ENCODE assay signal across 32 cellular contexts in genomic region chr2:32272279-32272678, GRCh38. TPM values are rescaled to one million over a fixed set of nuclear protein-coding genes. Genes with fewer than 3 reads are reported as not detected.
"Had no signal": no experiment of that assay in that cellular context is flagged by ENCODE, and none has a peak within 500 bp of the region (broad histone marks: within the 10 kb centered on the region; RNA-seq: fewer than 3 reads in every experiment).

No MANE protein-coding gene starts in this region.

- H3K4me3 Mint-ChIP-seq: dendritic cell treated with granulocyte-macrophage colony-stimulating factor and Interleukin-4, amounts not matched to agents 40 ng/mL and 50 ng/mL, for 4 days; endodermal cell; memory B cell; natural killer cell had no signal

- H3K27ac ChIP-seq: colonic mucosa, epithelial cell of prostate, foreskin keratinocyte, gastroesophageal sphincter, heart right ventricle, lower lobe of right lung, ovary, psoas muscle, skin epidermis, spleen, stomach, thyroid gland had no signal

- H3K9me3 ChIP-seq: colonic mucosa, gastroesophageal sphincter, heart right ventricle, lower lobe of right lung, ovary, psoas muscle, spleen, stomach, thyroid gland had no signal

- H3K27me3 ChIP-seq: colonic mucosa, foreskin keratinocyte, ovary, spleen, thyroid gland had no signal

- H3K4me1 ChIP-seq: colonic mucosa, foreskin keratinocyte had no signal

- H3K27me3 Mint-ChIP-seq: memory B cell had no signal

- ATAC-seq: esophagus mucosa, foreskin keratinocyte, gastroesophageal sphincter, heart right ventricle, left ventricle myocardium superior, lower lobe of right lung, natural killer cell, psoas muscle, right cardiac atrium had no signal

- H3K4me3 ChIP-seq: colonic mucosa, gastroesophageal sphincter, heart right ventricle, lower lobe of right lung, ovary, psoas muscle, skin epidermis, spleen, stomach, thyroid gland had no signal

- DNase-seq: colonic mucosa; effector CD8-positive, alpha-beta T cell; endodermal cell; foreskin keratinocyte; glutamatergic neuron; heart right ventricle; hippocampal formation; left ventricle myocardium superior; lower lobe of right lung; natural killer cell; occipital lobe; ovary; posterior cingulate gyrus; psoas muscle; right cardiac atrium; spleen; stimulated activated CD4-positive, alpha-beta T cell treated with anti-CD3 and anti-CD28 coated beads, Interleukin-4, amount 100 ng/mL, for 1 hour; stimulated activated CD8-positive, alpha-beta memory T cell treated with anti-CD3 and anti-CD28 coated beads, Interleukin-4, amount 100 ng/mL, for 48 hours; stimulated activated naive CD4-positive, alpha-beta T cell treated with Interleukin-2 at 50 U/mL for 16 hours; stomach; thyroid gland; trophoblast cell had no signal

- H3K36me3 ChIP-seq: colonic mucosa, gastroesophageal sphincter, heart right ventricle, lower lobe of right lung, ovary, spleen, stomach, thyroid gland had no signal

- H3K36me3 Mint-ChIP-seq: memory B cell, natural killer cell had no signal

- H3K27ac Mint-ChIP-seq: dendritic cell treated with granulocyte-macrophage colony-stimulating factor and Interleukin-4, amounts not matched to agents 40 ng/mL and 50 ng/mL, for 4 days; endodermal cell; memory B cell; natural killer cell had no signal

- H3K9me3 Mint-ChIP-seq: dendritic cell treated with granulocyte-macrophage colony-stimulating factor and Interleukin-4, amounts not matched to agents 40 ng/mL and 50 ng/mL, for 4 days; endodermal cell; memory B cell; natural killer cell had no signal

- H3K4me1 Mint-ChIP-seq: endodermal cell, memory B cell had no signal

RNA-seq across cellular contexts. Expression of gene NLRC4, which starts 7.6 kb away (rescaled TPM):
- total RNA-seq: chondrocyte, endodermal cell, fibroblast of lung, foreskin keratinocyte, renal cortical epithelial cell had no signal
- polyA plus RNA-seq: fibroblast of lung, foreskin keratinocyte, neural cell had no signal
